Comparison of ENCODE assay signal across 1 cellular context in genomic region chr17:45197555-45198334, GRCh38.
TF ChIP-seq lines count a peak whose summit lies in the region.

No MANE protein-coding gene starts in this region.

TF ChIP-seq in HepG2, 621 proteins besides CTCF, POLR2A, EP300 and RAD21 (continued from another document and continues in another):
- TF ChIP-seq ATF2 (CRISPR knock-in tag; IDR thresholded peaks at IDR 0.05) (peak; percentile 92; the same call in 1 of the 2 replicates), ZMYM3 (CRISPR knock-in tag; IDR thresholded peaks at IDR 0.05) (peak; percentile 91), ZNF784 (CRISPR knock-in tag; IDR thresholded peaks at IDR 0.05; ENCODE audit: borderline replicate concordance) (peak; percentile 78; the same call in 1 of the 2 replicates), ARID2 (CRISPR knock-in tag; IDR thresholded peaks at IDR 0.05; ENCODE audit: borderline replicate concordance) (no peak), ZNF713 (CRISPR knock-in tag; IDR thresholded peaks at IDR 0.05) (peak; percentile 90; the same call in 1 of the 2 replicates), ELF4 (CRISPR knock-in tag; IDR thresholded peaks at IDR 0.05; ENCODE audit: borderline replicate concordance) (peak; percentile 65; the same call in 1 of the 2 replicates), MAFG (CRISPR knock-in tag; IDR thresholded peaks at IDR 0.05) (no peak), ZSCAN9 (CRISPR knock-in tag; IDR thresholded peaks at IDR 0.05; ENCODE audit: borderline replicate concordance) (peak; percentile 88; the same call in 1 of the 2 replicates), ZNF124 (CRISPR knock-in tag; IDR thresholded peaks at IDR 0.05) (no peak), KDM3A (CRISPR knock-in tag; IDR thresholded peaks at IDR 0.05; ENCODE audit: low read depth) (peak; percentile 99; the same call in 1 of the 2 replicates), ZNF569 (CRISPR knock-in tag; IDR thresholded peaks at IDR 0.05; ENCODE audit: borderline replicate concordance) (no peak), ZNF317 (CRISPR knock-in tag; IDR thresholded peaks at IDR 0.05) (peak; percentile 66; the same call in 1 of the 2 replicates), ZNF580 (CRISPR knock-in tag; IDR thresholded peaks at IDR 0.05; ENCODE audit: borderline replicate concordance, low read depth) (peak; percentile 99), ZNF12 (CRISPR knock-in tag; IDR thresholded peaks at IDR 0.05) (peak; percentile 88), AHDC1 (CRISPR knock-in tag; IDR thresholded peaks at IDR 0.05; ENCODE audit: borderline replicate concordance) (no peak; the same call in 1 of the 2 replicates), FOXM1 (CRISPR knock-in tag; IDR thresholded peaks at IDR 0.05) (no peak), ZNF724P (CRISPR knock-in tag; IDR thresholded peaks at IDR 0.05; ENCODE audit: borderline replicate concordance) (peak; percentile 76; the same call in 1 of the 2 replicates), BATF2 (CRISPR knock-in tag; IDR thresholded peaks at IDR 0.05) (no peak), POLR2AphosphoS5 (IDR thresholded peaks at IDR 0.05; ENCODE audit: low read depth, low read length) (no peak), SP1 (IDR thresholded peaks at IDR 0.05) (no peak), SP1 (CRISPR knock-in tag; IDR thresholded peaks at IDR 0.05) (peak; percentile 66), NCOR1 (IDR thresholded peaks at IDR 0.05; ENCODE audit: borderline replicate concordance, low read length) (no peak), AGO2 (optimal IDR thresholded peaks at IDR 0.05; ENCODE audit: low read depth, low read length) (no peak), ZNF674 (CRISPR knock-in tag; IDR thresholded peaks at IDR 0.05; ENCODE audit: low read depth) (no peak), ZNF264 (CRISPR knock-in tag; IDR thresholded peaks at IDR 0.05) (peak; percentile 84), SALL1 (CRISPR knock-in tag; IDR thresholded peaks at IDR 0.05) (peak; percentile 92), ZNF260 (CRISPR knock-in tag; IDR thresholded peaks at IDR 0.05; ENCODE audit: borderline replicate concordance, low read depth) (no peak), TRIM22 (IDR thresholded peaks at IDR 0.05) (no peak), GRHL1 (CRISPR knock-in tag; conservative IDR thresholded peaks at IDR 0.05) (no peak), HMG20A (CRISPR knock-in tag; IDR thresholded peaks at IDR 0.05; ENCODE audit: borderline replicate concordance) (peak; percentile 59; the same call in 1 of the 2 replicates), NFIB (CRISPR knock-in tag; IDR thresholded peaks at IDR 0.05; ENCODE audit: borderline replicate concordance) (no peak), ZNF781 (CRISPR knock-in tag; IDR thresholded peaks at IDR 0.05; ENCODE audit: borderline replicate concordance, not compliant biosample characterization) (peak; percentile 42), MBD4 (IDR thresholded peaks at IDR 0.05; ENCODE audit: borderline replicate concordance, low read length) (no peak), ZBTB49 (CRISPR knock-in tag; IDR thresholded peaks at IDR 0.05; ENCODE audit: borderline replicate concordance) (no peak), HNF4G (IDR thresholded peaks at IDR 0.05; ENCODE audit: borderline replicate concordance, low read depth, low read length) (peak; percentile 28; the same call in 1 of the 2 replicates), HNF4G (CRISPR knock-in tag; IDR thresholded peaks at IDR 0.05; ENCODE audit: borderline replicate concordance, low read depth) (peak; percentile 92; the same call in 1 of the 2 replicates), THAP7 (CRISPR knock-in tag; IDR thresholded peaks at IDR 0.05) (no peak), RFXAP (CRISPR knock-in tag; IDR thresholded peaks at IDR 0.05; ENCODE audit: borderline replicate concordance) (peak; percentile 61; the same call in 1 of the 2 replicates), ZNF607 (CRISPR knock-in tag; IDR thresholded peaks at IDR 0.05; ENCODE audit: borderline replicate concordance) (peak; percentile 93; the same call in 1 of the 2 replicates), ZNF773 (CRISPR knock-in tag; IDR thresholded peaks at IDR 0.05; ENCODE audit: borderline replicate concordance) (no peak), ZNF619 (CRISPR knock-in tag; IDR thresholded peaks at IDR 0.05) (peak; percentile 97; the same call in 1 of the 2 replicates), ARNTL (CRISPR knock-in tag; IDR thresholded peaks at IDR 0.05) (peak; percentile 73; the same call in 1 of the 2 replicates), ZNF337 (CRISPR knock-in tag; IDR thresholded peaks at IDR 0.05; ENCODE audit: borderline replicate concordance, low read depth) (peak; percentile 85; the same call in 1 of the 2 replicates), ZNF567 (CRISPR knock-in tag; IDR thresholded peaks at IDR 0.05; ENCODE audit: borderline replicate concordance) (peak; percentile 98), NFATC3 (CRISPR knock-in tag; IDR thresholded peaks at IDR 0.05) (peak; percentile 85; the same call in 1 of the 2 replicates), ARNT (IDR thresholded peaks at IDR 0.05) (no peak), CBX2 (IDR thresholded peaks at IDR 0.05; ENCODE audit: low read depth, low read length) (no peak), CBX2 (CRISPR knock-in tag; IDR thresholded peaks at IDR 0.05; ENCODE audit: low read depth) (0 out of 2 replicates have a peak, but pooled peaks have one; percentile 85), SNAPC2 (CRISPR knock-in tag; IDR thresholded peaks at IDR 0.05) (peak; percentile 63; the same call in 1 of the 2 replicates)
